Comparison of ENCODE assay signal across 23 cellular contexts in genomic region chr9:98018347-98018746, GRCh38. TPM values are rescaled to one million over a fixed set of nuclear protein-coding genes. Genes with fewer than 3 reads are reported as not detected.
DNase-seq lines count a peak whose midpoint lies in the region; ATAC-seq lines count a peak whose summit lies in the region.
"Had no signal": no experiment of that assay in that cellular context is flagged by ENCODE, and none has a peak within 500 bp of the region (broad histone marks: within the 10 kb centered on the region; RNA-seq: fewer than 3 reads in every experiment).

No MANE protein-coding gene starts in this region.

- H3K36me3 Mint-ChIP-seq in activated CD4-positive, alpha-beta T cell treated with anti-CD3 and anti-CD28 coated beads for 36 hours (ENCODE audit: low read depth), result peaks cover 45% of the 10 kb centered on the region
- peaks cover 51 to 72% of the 10 kb centered on the region in 2 donors for H3K36me3 Mint-ChIP-seq in stimulated activated naive B cell treated with anti-CD40 and anti-IgM and Interleukin-4, amounts not matched to agents 10 μg/mL and 1 μg/mL and 100 μg/mL, for 72 hours

- H3K4me1 Mint-ChIP-seq in activated CD4-positive, alpha-beta T cell treated with anti-CD3 and anti-CD28 coated beads for 36 hours, result no peaks in the 10 kb centered on the region
- peaks cover 9 to 10% of the 10 kb centered on the region in 2 donors for H3K4me1 Mint-ChIP-seq in stimulated activated naive B cell treated with anti-CD40 and anti-IgM and Interleukin-4, amounts not matched to agents 10 μg/mL and 1 μg/mL and 100 μg/mL, for 72 hours

- H3K27me3 Mint-ChIP-seq in activated CD4-positive, alpha-beta T cell treated with anti-CD3 and anti-CD28 coated beads for 36 hours, result no peaks in the 10 kb centered on the region
- no peaks in the 10 kb centered on the region for H3K27me3 Mint-ChIP-seq in stimulated activated naive B cell treated with anti-CD40 and anti-IgM and Interleukin-4, amounts not matched to agents 10 μg/mL and 1 μg/mL and 100 μg/mL, for 72 hours
- H3K27me3 Mint-ChIP-seq: activated CD4-positive, alpha-beta T cell treated with anti-CD3 and anti-CD28 coated beads, Interleukin-2, amount 10 ng/mL, durations not matched to agents 7 days and 5 days; activated naive CD8-positive, alpha-beta T cell treated with anti-CD3 and anti-CD28 coated beads, Interleukin-2, amount 50 U/mL, for 24 hours; dendritic cell treated with granulocyte-macrophage colony-stimulating factor and Interleukin-4, amounts not matched to agents 40 ng/mL and 50 ng/mL, for 4 days had no signal

- no peak for ATAC-seq in activated CD4-positive, alpha-beta T cell treated with anti-CD3 and anti-CD28 coated beads for 36 hours
- ATAC-seq in left cardiac atrium (peak; percentile 14 to 28), GM19455 (IDR thresholded peaks at IDR 0.05; ENCODE audit: unreplicated experiment) (no peak)
- ATAC-seq in stimulated activated naive B cell treated with anti-CD40 and anti-IgM and Interleukin-4, amounts not matched to agents 10 μg/mL and 1 μg/mL and 100 μg/mL, for 72 hours (replicated peaks), result no peak
- ATAC-seq: activated naive CD8-positive, alpha-beta T cell treated with anti-CD3 and anti-CD28 coated beads, Interleukin-2, amount 50 U/mL, for 24 hours; activated T-cell treated with anti-CD3 and anti-CD28 coated beads, Interleukin-2, amount 50 U/mL, for 72 hours; esophagus mucosa had no signal

- POLR2A ChIA-PET in activated CD4-positive, alpha-beta T cell treated with anti-CD3 and anti-CD28 coated beads for 36 hours (lab: Charles Lee), result no interaction called here

- intact Hi-C loops in activated CD4-positive, alpha-beta T cell treated with anti-CD3 and anti-CD28 coated beads for 36 hours (cut with DNase I, micrococcal nuclease), result no loop called here
- intact Hi-C loops in left cardiac atrium (cut with DNase I), result no loop called here

- no peaks in the 10 kb centered on the region for H3K9me3 Mint-ChIP-seq in activated CD4-positive, alpha-beta T cell treated with anti-CD3 and anti-CD28 coated beads for 36 hours (ENCODE audit: low read depth)
- H3K9me3 Mint-ChIP-seq in stimulated activated naive B cell treated with anti-CD40 and anti-IgM and Interleukin-4, amounts not matched to agents 10 μg/mL and 1 μg/mL and 100 μg/mL, for 72 hours, result no peaks in the 10 kb centered on the region
- H3K9me3 Mint-ChIP-seq: activated CD4-positive, alpha-beta T cell treated with anti-CD3 and anti-CD28 coated beads, Interleukin-2, amount 10 ng/mL, durations not matched to agents 7 days and 5 days; activated naive CD8-positive, alpha-beta T cell treated with anti-CD3 and anti-CD28 coated beads, Interleukin-2, amount 50 U/mL, for 24 hours; activated T-cell treated with anti-CD3 and anti-CD28 coated beads, Interleukin-2, amount 50 U/mL, for 72 hours; dendritic cell treated with granulocyte-macrophage colony-stimulating factor and Interleukin-4, amounts not matched to agents 40 ng/mL and 50 ng/mL, for 4 days; endodermal cell had no signal

- H3K27ac Mint-ChIP-seq in activated CD4-positive, alpha-beta T cell treated with anti-CD3 and anti-CD28 coated beads for 36 hours, result peak overlapping the region; percentile 34
- H3K27ac Mint-ChIP-seq in stimulated activated naive B cell treated with anti-CD40 and anti-IgM and Interleukin-4, amounts not matched to agents 10 μg/mL and 1 μg/mL and 100 μg/mL, for 72 hours, result peak overlapping the region; percentile 57
- H3K27ac Mint-ChIP-seq: activated CD4-positive, alpha-beta T cell treated with anti-CD3 and anti-CD28 coated beads, Interleukin-2, amount 10 ng/mL, durations not matched to agents 7 days and 5 days; activated naive CD8-positive, alpha-beta T cell treated with anti-CD3 and anti-CD28 coated beads, Interleukin-2, amount 50 U/mL, for 24 hours; activated T-cell treated with anti-CD3 and anti-CD28 coated beads, Interleukin-2, amount 50 U/mL, for 72 hours; dendritic cell treated with granulocyte-macrophage colony-stimulating factor and Interleukin-4, amounts not matched to agents 40 ng/mL and 50 ng/mL, for 4 days; endodermal cell had no signal

- H3K4me3 Mint-ChIP-seq in activated CD4-positive, alpha-beta T cell treated with anti-CD3 and anti-CD28 coated beads for 36 hours, result no peak overlapping the region
- no peak overlapping the region for H3K4me3 Mint-ChIP-seq in stimulated activated naive B cell treated with anti-CD40 and anti-IgM and Interleukin-4, amounts not matched to agents 10 μg/mL and 1 μg/mL and 100 μg/mL, for 72 hours
- H3K4me3 Mint-ChIP-seq: activated CD4-positive, alpha-beta T cell treated with anti-CD3 and anti-CD28 coated beads, Interleukin-2, amount 10 ng/mL, durations not matched to agents 7 days and 5 days; activated naive CD8-positive, alpha-beta T cell treated with anti-CD3 and anti-CD28 coated beads, Interleukin-2, amount 50 U/mL, for 24 hours; activated T-cell treated with anti-CD3 and anti-CD28 coated beads, Interleukin-2, amount 50 U/mL, for 72 hours; dendritic cell treated with granulocyte-macrophage colony-stimulating factor and Interleukin-4, amounts not matched to agents 40 ng/mL and 50 ng/mL, for 4 days; endodermal cell had no signal

- no peak for DNase-seq in activated CD4-positive, alpha-beta T cell treated with anti-CD3 and anti-CD28 coated beads for 36 hours
- DNase-seq in activated CD4-positive, alpha-beta T cell treated with anti-CD3 and anti-CD28 coated beads, Interleukin-2, amount 50 U/mL, for 4 hours, result no peak
- DNase-seq in NCI-H524 (lab: John Stamatoyannopoulos, UW) (peak; percentile 89 to 98), left cardiac atrium (no peak), NCI-H1105 treated with DMSO at 0.1 percent for 48 hours (lab: John Stamatoyannopoulos, UW) (no peak), NCI-H1694 (lab: John Stamatoyannopoulos, UW) (no peak)
- no peak for DNase-seq in stimulated activated naive B cell treated with anti-CD40 and anti-IgM and Interleukin-4, amounts not matched to agents 10 μg/mL and 1 μg/mL and 100 μg/mL, for 72 hours
- DNase-seq: activated CD4-positive, alpha-beta T cell treated with anti-CD3 and anti-CD28 coated beads, Interleukin-2, amount 10 ng/mL, durations not matched to agents 7 days and 5 days; activated naive CD4-positive, alpha-beta T cell; activated naive CD8-positive, alpha-beta T cell treated with anti-CD3 and anti-CD28 coated beads, Interleukin-2, amount 50 U/mL, for 24 hours; activated T-cell treated with anti-CD3 and anti-CD28 coated beads, Interleukin-2, amount 50 U/mL, for 72 hours; central memory CD4-positive, alpha-beta T cell; endodermal cell; NCI-H1105; NCI-H1930; NCI-H2227 treated with DMSO at 0.1 percent for 48 hours; NCI-H774; posterior cingulate gyrus; stimulated activated CD4-positive, alpha-beta T cell treated with anti-CD3 and anti-CD28 coated beads, Interleukin-4, amount 100 ng/mL, for 4 hours; T1000 had no signal

- CTCF ChIA-PET in activated CD4-positive, alpha-beta T cell treated with anti-CD3 and anti-CD28 coated beads for 36 hours (lab: Charles Lee), result interaction anchor here (1.1 to 1.4 kb wide), 2 partner anchors 16 to 19 kb away, joined by 3 to 5 read pairs; no protein-coding TSS in a partner anchor

RNA-seq across cellular contexts. Expression of gene ANP32B, which starts 35.2 kb away (rescaled TPM):
- total RNA-seq in activated CD4-positive, alpha-beta T cell treated with anti-CD3 and anti-CD28 coated beads for 36 hours, result 100 to 1,000 TPM; 367 to 440 TPM
- 10 to 100 TPM; 55.2 to 70.2 TPM for total RNA-seq in left cardiac atrium

RNA-seq across cellular contexts. Expression of gene NANS, which starts 38.2 kb away (rescaled TPM):
- 10 to 100 TPM; 45.9 to 47.7 TPM for total RNA-seq in activated CD4-positive, alpha-beta T cell treated with anti-CD3 and anti-CD28 coated beads for 36 hours
- 10 to 100 TPM; 31.0 to 41.5 TPM for total RNA-seq in left cardiac atrium

Comparison
In these comparisons a context has a peak if more than half of its experiments do, and no peak if none do; other contexts are left out.
1. ATAC-seq: peak in left cardiac atrium (2 of 2); none in activated CD4-positive, alpha-beta T cell treated with anti-CD3 and anti-CD28 coated beads for 36 hours (single experiment), stimulated activated naive B cell treated with anti-CD40 and anti-IgM and Interleukin-4, amounts not matched to agents 10 μg/mL and 1 μg/mL and 100 μg/mL, for 72 hours (0 of 2) and GM19455 (single experiment).
2. DNase-seq: peak in NCI-H524 (2 of 2); none in activated CD4-positive, alpha-beta T cell treated with anti-CD3 and anti-CD28 coated beads for 36 hours (single experiment), activated CD4-positive, alpha-beta T cell treated with anti-CD3 and anti-CD28 coated beads, Interleukin-2, amount 50 U/mL, for 4 hours (0 of 2), left cardiac atrium (single experiment), stimulated activated naive B cell treated with anti-CD40 and anti-IgM and Interleukin-4, amounts not matched to agents 10 μg/mL and 1 μg/mL and 100 μg/mL, for 72 hours (single experiment), NCI-H1105 treated with DMSO at 0.1 percent for 48 hours (single experiment) and NCI-H1694 (single experiment).
3. RNA of gene ANP32B, which starts 35.2 kb away (total RNA-seq): 367 to 440 TPM in activated CD4-positive, alpha-beta T cell treated with anti-CD3 and anti-CD28 coated beads for 36 hours; 55.2 to 70.2 TPM in left cardiac atrium; every median in the first group is over 4 times any median in the second.